In genomic region chr6:45721665-45722064, GRCh38 we compare ENCODE assay signal across 22 cellular contexts.
DNase-seq lines count a peak whose midpoint lies in the region; ATAC-seq, FAIRE-seq and TF ChIP-seq lines count a peak whose summit lies in the region.
"Had no signal": no experiment of that assay in that cellular context is flagged by ENCODE, and none has a peak within 500 bp of the region (broad histone marks: within the 10 kb centered on the region; RNA-seq: fewer than 3 reads in every experiment).

No MANE protein-coding gene starts in this region.

- CTCF ChIA-PET in HepG2 (lab: Yijun Ruan, JAX; ENCODE audit: low intra/inter-chr PET ratio, low total read pairs), result interaction anchor here (1.2 kb wide), 1 partner anchor 1067 kb away, joined by 3 read pairs; no protein-coding TSS in a partner anchor
- CTCF ChIA-PET in PC-9 (lab: Charles Lee), result no interaction called here

- no peak for DNase-seq in HepG2 (ENCODE audit: low spot score)
- no peak for DNase-seq in right lobe of liver
- DNase-seq in PC-9, result no peak
- no peak for DNase-seq in epithelial cell of esophagus (ENCODE audit: low read depth)
- no peak for DNase-seq in HAP-1 (ENCODE audit: low spot score in 2 of 2)
- DNase-seq in activated naive CD4-positive, alpha-beta T cell treated with anti-CD3 and anti-CD28 coated beads, Interleukin-2, amount 50 U/mL, for 16 hours, result no peak
- DNase-seq in activated T-cell treated with anti-CD3 and anti-CD28 coated beads, Interleukin-2, amount 50 U/mL, for 4 hours, result no peak
- DNase-seq: ACHN; activated gamma-delta T cell; amygdala; central memory CD4-positive, alpha-beta T cell; GF-D8; immature natural killer cell; NCI-H1417 treated with DMSO at 0.1 percent for 48 hours; NCI-H2171 treated with DMSO at 0.1 percent for 48 hours; NCI-H69 had no signal

- H3K27ac ChIP-seq in HepG2 (ENCODE audit: extremely low read length, insufficient read depth, low read length), result no peak overlapping the region
- no peak overlapping the region for H3K27ac ChIP-seq in right lobe of liver
- no peak overlapping the region for H3K27ac ChIP-seq in PC-9
- H3K27ac ChIP-seq: vagina had no signal

- no peaks in the 10 kb centered on the region for H3K36me3 ChIP-seq in HepG2 (replicated peaks in 1 of 2; ENCODE audit: control insufficient read depth in 1 of 2, insufficient read depth in 2 of 2, low read length in 2 of 2)
- no peaks in the 10 kb centered on the region for H3K36me3 ChIP-seq in right lobe of liver
- H3K36me3 ChIP-seq in PC-9 (ENCODE audit: low read depth), result no peaks in the 10 kb centered on the region
- H3K36me3 ChIP-seq in HAP-1 (replicated peaks), result no peaks in the 10 kb centered on the region
- H3K36me3 ChIP-seq: vagina had no signal

- no peaks in the 10 kb centered on the region for H3K9me2 ChIP-seq in PC-9 (ENCODE audit: insufficient read depth)

- no peak overlapping the region for H3K9ac ChIP-seq in HepG2 (ENCODE audit: insufficient read depth, low read depth, low read length)

- no peaks in the 10 kb centered on the region for H3K36me3 Mint-ChIP-seq in activated T-cell treated with anti-CD3 and anti-CD28 coated beads, Interleukin-2, amount 50 U/mL, for 4 hours (ENCODE audit: insufficient read depth)
- H3K36me3 Mint-ChIP-seq: CD14-positive monocyte, immature natural killer cell had no signal

- H3K79me2 ChIP-seq in HepG2 (ENCODE audit: insufficient read depth, low read length) (no peaks in the 10 kb centered on the region), PC-9 (ENCODE audit: low read depth) (no peaks in the 10 kb centered on the region)

- 27% methylated on average over 6 of the region's 6 CpGs for WGBS in HepG2 (ENCODE audit: low lambda C conversion rate)
- WGBS in right lobe of liver (ENCODE audit: insufficient coverage, low coverage, low lambda C conversion rate, missing lambda C conversion rate), result 71% methylated on average over 5 of the region's 6 CpGs

- ATAC-seq in HepG2, result peak; percentile 44; the same call in 1 of the 3 replicates
- ATAC-seq in right lobe of liver, result no peak
- ATAC-seq in GM21381 (IDR thresholded peaks at IDR 0.05; ENCODE audit: unreplicated experiment), result no peak
- ATAC-seq in activated T-cell treated with anti-CD3 and anti-CD28 coated beads, Interleukin-2, amount 50 U/mL, for 4 hours, result no peak

- no peaks in the 10 kb centered on the region for H3K27me3 Mint-ChIP-seq in activated T-cell treated with anti-CD3 and anti-CD28 coated beads, Interleukin-2, amount 50 U/mL, for 4 hours (ENCODE audit: low read depth)

- H3K4me1 Mint-ChIP-seq in activated T-cell treated with anti-CD3 and anti-CD28 coated beads, Interleukin-2, amount 50 U/mL, for 4 hours (ENCODE audit: low read depth), result peaks cover 2% of the 10 kb centered on the region
- H3K4me1 Mint-ChIP-seq: CD14-positive monocyte, immature natural killer cell had no signal

- intact Hi-C loops in HepG2 (cut with micrococcal nuclease; ENCODE audit: unreplicated experiment), result no loop called here
- intact Hi-C loops in right lobe of liver (cut with DNase I), result loop anchor here in 1 of 2 donors (10.0 kb wide), 1 partner anchor 1067 kb away; no protein-coding TSS in a partner anchor
- intact Hi-C loops in PC-9 (cut with micrococcal nuclease; ENCODE audit: unreplicated experiment), result no loop called here

- no peak for TF ChIP-seq CTCF in HepG2 (CRISPR knock-in tag; IDR thresholded peaks at IDR 0.05)
- no peak for TF ChIP-seq CTCF in right lobe of liver (IDR thresholded peaks at IDR 0.05)
- TF ChIP-seq CTCF in PC-9 (conservative IDR thresholded peaks at IDR 0.05), result peak; percentile 28; the same call in 1 of the 2 replicates
- TF ChIP-seq CTCF in epithelial cell of esophagus (IDR thresholded peaks at IDR 0.05; ENCODE audit: insufficient read depth, low read depth, low read length, missing control alignments), result peak; percentile 8

- no peak for TF ChIP-seq RAD21 in HepG2 (CRISPR knock-in tag; IDR thresholded peaks at IDR 0.05)

- POLR2A ChIA-PET in HepG2 (lab: Yijun Ruan, JAX), result no interaction called here
- POLR2A ChIA-PET in PC-9 (lab: Charles Lee; ENCODE audit: unreplicated experiment), result no interaction called here

- BruUV-seq in HepG2 (replicated peaks; lab: Mats Ljungman, UMichigan) (no TSS peak), PC-9 (replicated peaks; lab: Mats Ljungman, UMichigan) (no TSS peak)

- FAIRE-seq in HepG2 (lab: Jason Lieb, UNC), result no peak
- FAIRE-seq: GM12891, RCC 7860, TTC549 had no signal

- H3K4me3 ChIP-seq in HepG2 (replicated peaks in 1 of 3; ENCODE audit: insufficient read depth in 1 of 3, low read depth in 2 of 3, low read length in 3 of 3) (no peak overlapping the region), right lobe of liver (no peak overlapping the region), PC-9 (no peak overlapping the region), epithelial cell of esophagus (ENCODE audit: low read length) (no peak overlapping the region), HAP-1 (no peak overlapping the region)
- H3K4me3 ChIP-seq: vagina had no signal

- H3K4me3 Mint-ChIP-seq in activated T-cell treated with anti-CD3 and anti-CD28 coated beads, Interleukin-2, amount 50 U/mL, for 4 hours, result no peak overlapping the region
- H3K4me3 Mint-ChIP-seq: CD14-positive monocyte, immature natural killer cell had no signal

- H3K9me3 ChIP-seq in HepG2 (ENCODE audit: low read length) (no peaks in the 10 kb centered on the region), right lobe of liver (no peaks in the 10 kb centered on the region), PC-9 (ENCODE audit: insufficient read depth, low read depth) (no peaks in the 10 kb centered on the region; the same call in 1 of the 2 replicates), HAP-1 (no peaks in the 10 kb centered on the region)
- H3K9me3 ChIP-seq: vagina had no signal

- TF ChIP-seq EP300 in HepG2 (IDR thresholded peaks at IDR 0.05; ENCODE audit: low read depth in 2 of 2, low read length in 2 of 2) (no peak), HepG2 (CRISPR knock-in tag; IDR thresholded peaks at IDR 0.05; ENCODE audit: borderline replicate concordance) (no peak)

- no peaks in the 10 kb centered on the region for H3K4me1 ChIP-seq in HepG2 (ENCODE audit: insufficient read depth, low read length)
- no peaks in the 10 kb centered on the region for H3K4me1 ChIP-seq in right lobe of liver
- no peaks in the 10 kb centered on the region for H3K4me1 ChIP-seq in PC-9 (replicated peaks; ENCODE audit: insufficient read depth)
- H3K4me1 ChIP-seq in HAP-1, result no peaks in the 10 kb centered on the region
- H3K4me1 ChIP-seq: vagina had no signal

- in situ Hi-C loops in HepG2 (cut with HindIII; ENCODE audit: extremely low pct_ligation_motif_present, low pct_unique_long_range_greater_than_20kb) (no loop called here), HAP-1 (cut with MboI; ENCODE audit: low sequenced_read_pairs) (no loop called here)

- no peaks in the 10 kb centered on the region for H3F3A ChIP-seq in PC-9 (ENCODE audit: insufficient read depth, low read depth)

- H3K9me3 Mint-ChIP-seq in activated T-cell treated with anti-CD3 and anti-CD28 coated beads, Interleukin-2, amount 50 U/mL, for 4 hours, result no peaks in the 10 kb centered on the region

- H4K20me1 ChIP-seq in HepG2 (ENCODE audit: insufficient read depth, low read length) (no peaks in the 10 kb centered on the region), PC-9 (ENCODE audit: insufficient read depth) (no peaks in the 10 kb centered on the region)

- TF ChIP-seq POLR2A in HepG2 (IDR thresholded peaks at IDR 0.05; ENCODE audit: insufficient read depth in 1 of 2, low read depth in 2 of 2, low read length in 2 of 2) (no peak), right lobe of liver (IDR thresholded peaks at IDR 0.05) (no peak)

- no peak overlapping the region for H3K4me2 ChIP-seq in HepG2 (ENCODE audit: low read depth, low read length)
- H3K4me2 ChIP-seq in PC-9, result no peak overlapping the region

- H2AFZ ChIP-seq in HepG2 (ENCODE audit: low read length), result no peak overlapping the region
- no peak overlapping the region for H2AFZ ChIP-seq in PC-9

- H3K27me3 ChIP-seq in HepG2 (ENCODE audit: control insufficient read depth in 1 of 2, insufficient read depth in 2 of 2, low read length in 2 of 2) (peaks cover 0 to 5% of the 10 kb centered on the region in 2 experiments; a peak in 1 of 5 replicates), right lobe of liver (no peaks in the 10 kb centered on the region), PC-9 (ENCODE audit: insufficient read depth, low read depth) (no peaks in the 10 kb centered on the region), HAP-1 (ENCODE audit: low read depth) (no peaks in the 10 kb centered on the region)
- H3K27me3 ChIP-seq: vagina had no signal

TF ChIP-seq in HepG2, 621 proteins besides CTCF, POLR2A, EP300 and RAD21:
- TF ChIP-seq STAG1 (CRISPR knock-in tag; IDR thresholded peaks at IDR 0.05) (peak; percentile 6; the same call in 1 of the 2 replicates), ZFP90 (CRISPR knock-in tag; IDR thresholded peaks at IDR 0.05; ENCODE audit: borderline replicate concordance) (no peak), ZMAT3 (CRISPR knock-in tag; conservative IDR thresholded peaks at IDR 0.05) (no peak), FIP1L1 (IDR thresholded peaks at IDR 0.05; ENCODE audit: borderline replicate concordance, insufficient read depth, low read depth, low read length) (no peak), TEAD3 (CRISPR knock-in tag; optimal IDR thresholded peaks at IDR 0.05; ENCODE audit: borderline replicate concordance) (peak; percentile 26)

Comparison
In these comparisons a context has a peak if more than half of its experiments do, and no peak if none do; other contexts are left out.
1. CTCF ChIP-seq: peak in PC-9 (single experiment) and epithelial cell of esophagus (single experiment); none in HepG2 (single experiment) and right lobe of liver (0 of 4).